ENCODE assay signal across 13 cellular contexts in the genomic region with DNA sequence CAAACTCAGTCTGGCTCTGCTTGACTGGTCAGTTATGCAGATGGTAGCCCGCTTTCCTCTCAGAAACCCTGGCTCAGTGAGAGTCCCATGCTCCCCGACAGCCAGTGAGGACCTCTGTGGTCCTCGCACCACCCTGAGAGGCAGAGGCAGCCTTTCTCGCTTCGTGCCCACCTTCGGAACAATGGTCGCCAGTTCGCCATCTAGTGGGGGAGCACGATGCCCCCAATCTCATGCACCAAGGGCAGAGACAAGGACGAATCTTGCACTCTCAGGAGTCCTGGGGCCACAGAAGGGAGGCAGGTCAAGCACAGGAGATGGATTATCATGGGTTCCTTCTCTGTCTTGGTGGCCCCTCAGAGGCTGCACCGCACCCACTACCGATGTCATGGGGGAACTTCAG.
"Had no signal": no experiment of that assay in that cellular context is flagged by ENCODE, and none has a peak within 500 bp of the region (broad histone marks: within the 10 kb centered on the region; RNA-seq: fewer than 3 reads in every experiment).

No MANE protein-coding gene starts in this region.

- H3K4me1 ChIP-seq: ascending aorta, breast epithelium had no signal

- H3K27ac ChIP-seq: ascending aorta, breast epithelium, coronary artery, thoracic aorta, upper lobe of left lung had no signal

- H3K27ac Mint-ChIP-seq: activated CD4-positive, alpha-beta T cell treated with anti-CD3 and anti-CD28 coated beads, Interleukin-2, amount 10 ng/mL, durations not matched to agents 7 days and 5 days; activated CD8-positive, alpha-beta T cell treated with anti-CD3 and anti-CD28 coated beads, Interleukin-2, amount 10 ng/mL, durations not matched to agents 7 days and 5 days; activated T-cell treated with anti-CD3 and anti-CD28 coated beads, Interleukin-2, amount 50 U/mL, for 24 hours; nephron progenitor cell; stimulated activated naive B cell treated with anti-CD40 and anti-IgM and Interleukin-4, amounts not matched to agents 10 μg/mL and 1 μg/mL and 100 μg/mL, for 72 hours had no signal

- H3K36me3 Mint-ChIP-seq: stimulated activated naive B cell treated with anti-CD40 and anti-IgM and Interleukin-4, amounts not matched to agents 10 μg/mL and 1 μg/mL and 100 μg/mL, for 72 hours had no signal

- H3K4me1 Mint-ChIP-seq: nephron progenitor cell had no signal

- H3K4me3 ChIP-seq: ascending aorta, breast epithelium, coronary artery, lung, thoracic aorta, upper lobe of left lung had no signal

- H3K4me3 Mint-ChIP-seq: activated CD4-positive, alpha-beta T cell treated with anti-CD3 and anti-CD28 coated beads, Interleukin-2, amount 10 ng/mL, durations not matched to agents 7 days and 5 days; activated CD8-positive, alpha-beta T cell treated with anti-CD3 and anti-CD28 coated beads, Interleukin-2, amount 10 ng/mL, durations not matched to agents 7 days and 5 days; activated T-cell treated with anti-CD3 and anti-CD28 coated beads, Interleukin-2, amount 50 U/mL, for 24 hours; nephron progenitor cell; stimulated activated naive B cell treated with anti-CD40 and anti-IgM and Interleukin-4, amounts not matched to agents 10 μg/mL and 1 μg/mL and 100 μg/mL, for 72 hours had no signal

- H3K36me3 ChIP-seq: ascending aorta, breast epithelium, thoracic aorta, upper lobe of left lung had no signal

- DNase-seq: activated CD4-positive, alpha-beta T cell treated with anti-CD3 and anti-CD28 coated beads, Interleukin-2, amount 10 ng/mL, durations not matched to agents 7 days and 5 days; activated CD8-positive, alpha-beta T cell treated with anti-CD3 and anti-CD28 coated beads, Interleukin-2, amount 10 ng/mL, durations not matched to agents 7 days and 5 days; activated naive CD4-positive, alpha-beta T cell treated with anti-CD3 and anti-CD28 coated beads, Interleukin-2, amount 50 U/mL, for 16 hours; activated T-cell treated with anti-CD3 and anti-CD28 coated beads, Interleukin-2, amount 50 U/mL, for 24 hours; nephron progenitor cell; occipital lobe; stimulated activated naive B cell treated with anti-CD40 and anti-IgM and Interleukin-4, amounts not matched to agents 10 μg/mL and 1 μg/mL and 100 μg/mL, for 72 hours; upper lobe of left lung had no signal

- H3K9me3 ChIP-seq: ascending aorta, breast epithelium, thoracic aorta, upper lobe of left lung had no signal

- H3K9me3 Mint-ChIP-seq: activated CD4-positive, alpha-beta T cell treated with anti-CD3 and anti-CD28 coated beads, Interleukin-2, amount 10 ng/mL, durations not matched to agents 7 days and 5 days; activated T-cell treated with anti-CD3 and anti-CD28 coated beads, Interleukin-2, amount 50 U/mL, for 24 hours; nephron progenitor cell; stimulated activated naive B cell treated with anti-CD40 and anti-IgM and Interleukin-4, amounts not matched to agents 10 μg/mL and 1 μg/mL and 100 μg/mL, for 72 hours had no signal
